ENCODE assay signal across 16 cellular contexts in genomic region chr2:201992960-201993359, GRCh38. TPM values are rescaled to one million over a fixed set of nuclear protein-coding genes. Genes with fewer than 3 reads are reported as not detected.
A peak's percentile ranks its signal among the peaks of the same experiment; 100 is the strongest.
DNase-seq lines count a peak whose midpoint lies in the region; ATAC-seq, FAIRE-seq and TF ChIP-seq lines count a peak whose summit lies in the region.
"Had no signal": no experiment of that assay in that cellular context is flagged by ENCODE, and none has a peak within 500 bp of the region (broad histone marks: within the 10 kb centered on the region; RNA-seq: fewer than 3 reads in every experiment).

No MANE protein-coding gene starts in this region.

- POLR2A ChIA-PET in Caco-2 (lab: Charles Lee), result no interaction called here

- H3K27ac ChIP-seq in Karpas-422 (ENCODE audit: low read length), result no peak overlapping the region
- H3K27ac ChIP-seq: 22Rv1 had no signal

- no peak overlapping the region for H3K9ac ChIP-seq in Karpas-422 (ENCODE audit: low read length)

- peaks cover 6% of the 10 kb centered on the region for H3K9me3 Mint-ChIP-seq in Caco-2 (ENCODE audit: unreplicated experiment)
- H3K9me3 Mint-ChIP-seq in progenitor cell of endocrine pancreas (ENCODE audit: low read depth), result no peaks in the 10 kb centered on the region
- H3K9me3 Mint-ChIP-seq: CD14-positive monocyte; CD8-positive, alpha-beta T cell had no signal

- TF ChIP-seq CTCF in Caco-2 (IDR thresholded peaks at IDR 0.05; ENCODE audit: insufficient read depth in 1 of 2, low read depth in 1 of 2, low read length in 1 of 2, severe bottlenecking in 1 of 2, unreplicated experiment in 1 of 2), result no peak
- no peak for TF ChIP-seq CTCF in bronchial epithelial cell (IDR thresholded peaks at IDR 0.05; ENCODE audit: insufficient read depth, low read length, severe bottlenecking)
- TF ChIP-seq CTCF in progenitor cell of endocrine pancreas (IDR thresholded peaks at IDR 0.05; ENCODE audit: unreplicated experiment), result no peak

- H3K4me2 ChIP-seq in Karpas-422 (ENCODE audit: low read depth, low read length, poor library complexity, severe bottlenecking), result no peak overlapping the region

- H3K36me3 Mint-ChIP-seq in Caco-2 (ENCODE audit: insufficient read depth, unreplicated experiment), result peaks cover 5% of the 10 kb centered on the region
- no peaks in the 10 kb centered on the region for H3K36me3 Mint-ChIP-seq in progenitor cell of endocrine pancreas (ENCODE audit: insufficient read depth)
- H3K36me3 Mint-ChIP-seq: CD14-positive monocyte; CD8-positive, alpha-beta T cell had no signal

- H3K4me3 Mint-ChIP-seq in Caco-2 (ENCODE audit: unreplicated experiment) (no peak overlapping the region), progenitor cell of endocrine pancreas (ENCODE audit: low read depth) (no peak overlapping the region)
- H3K4me3 Mint-ChIP-seq: CD14-positive monocyte; CD8-positive, alpha-beta T cell had no signal

- H3K27me3 ChIP-seq in Caco-2 (replicated peaks; ENCODE audit: control insufficient read depth, insufficient read depth, low read length) (no peaks in the 10 kb centered on the region), Karpas-422 (ENCODE audit: low read length) (no peaks in the 10 kb centered on the region), bronchial epithelial cell (ENCODE audit: control insufficient read depth, insufficient read depth, low read length) (no peaks in the 10 kb centered on the region)

- CTCF ChIA-PET in Caco-2 (lab: Charles Lee), result no interaction called here

- ATAC-seq in HG03520 (IDR thresholded peaks at IDR 0.05; ENCODE audit: unreplicated experiment), result no peak
- no peak for ATAC-seq in GM19035 (IDR thresholded peaks at IDR 0.05; ENCODE audit: unreplicated experiment)
- ATAC-seq: CD8-positive, alpha-beta T cell had no signal

- peaks cover 26% of the 10 kb centered on the region for H3K4me1 ChIP-seq in Caco-2
- peaks cover 10% of the 10 kb centered on the region for H3K4me1 ChIP-seq in Karpas-422 (ENCODE audit: low read length)
- H3K4me1 ChIP-seq: HAP-1 had no signal

- no peaks in the 10 kb centered on the region for H3K9me2 ChIP-seq in Karpas-422 (replicated peaks; ENCODE audit: insufficient read depth, low read length)

- no TSS peak for BruUV-seq in Caco-2 (replicated peaks; lab: Mats Ljungman, UMichigan)

- DNase-seq in Caco-2, result peak in 1 of 2 experiments; percentile 17
- no peak for DNase-seq in Karpas-422
- peak; percentile 18 for DNase-seq in bronchial epithelial cell (ENCODE audit: low read depth)
- no peak for DNase-seq in progenitor cell of endocrine pancreas (ENCODE audit: low spot score, unreplicated experiment)
- no peak for DNase-seq in NCI-H2227 treated with DMSO at 0.1 percent for 48 hours (lab: John Stamatoyannopoulos, UW)
- DNase-seq: CD8-positive, alpha-beta T cell; COR-L47; DND-41; GDM1; IMR-90; KBM-7 had no signal

- H4K20me1 ChIP-seq in Karpas-422 (ENCODE audit: insufficient read depth, low read depth, low read length), result no peaks in the 10 kb centered on the region

- H3K27ac Mint-ChIP-seq in Caco-2 (ENCODE audit: unreplicated experiment), result peak overlapping the region; percentile 32
- H3K27ac Mint-ChIP-seq in progenitor cell of endocrine pancreas, result peak overlapping the region; percentile 46
- H3K27ac Mint-ChIP-seq: CD14-positive monocyte; CD8-positive, alpha-beta T cell had no signal

- H3K27me3 Mint-ChIP-seq in Caco-2 (ENCODE audit: insufficient read depth, unreplicated experiment), result no peaks in the 10 kb centered on the region
- H3K27me3 Mint-ChIP-seq in progenitor cell of endocrine pancreas, result no peaks in the 10 kb centered on the region

- H3K9me3 ChIP-seq in Caco-2 (no peaks in the 10 kb centered on the region), Karpas-422 (ENCODE audit: low read length) (no peaks in the 10 kb centered on the region)
- H3K9me3 ChIP-seq: HAP-1 had no signal

- no peak overlapping the region for H3K4me3 ChIP-seq in Caco-2 (ENCODE audit: low read depth, low read length)
- no peak overlapping the region for H3K4me3 ChIP-seq in Karpas-422 (ENCODE audit: low read length)
- no peak overlapping the region for H3K4me3 ChIP-seq in bronchial epithelial cell (ENCODE audit: low read depth, low read length)
- H3K4me3 ChIP-seq: HAP-1 had no signal

- no peaks in the 10 kb centered on the region for H3K79me2 ChIP-seq in Karpas-422 (ENCODE audit: low read length)

- peaks cover 44% of the 10 kb centered on the region for H3K4me1 Mint-ChIP-seq in Caco-2 (ENCODE audit: low read depth, unreplicated experiment)
- H3K4me1 Mint-ChIP-seq in progenitor cell of endocrine pancreas (ENCODE audit: low read depth), result peaks cover 30% of the 10 kb centered on the region

- peak overlapping the region; percentile 85; the same call in 1 of the 2 replicates for H2AFZ ChIP-seq in Karpas-422 (ENCODE audit: low read length)

- H3K36me3 ChIP-seq in Caco-2 (ENCODE audit: control insufficient read depth, insufficient read depth, low read length), result no peaks in the 10 kb centered on the region
- H3K36me3 ChIP-seq in Karpas-422 (ENCODE audit: insufficient read depth, low read length), result no peaks in the 10 kb centered on the region
- no peaks in the 10 kb centered on the region for H3K36me3 ChIP-seq in bronchial epithelial cell (ENCODE audit: control insufficient read depth, insufficient read depth, low read length)
- H3K36me3 ChIP-seq: HAP-1 had no signal

- peak; percentile 52 for FAIRE-seq in bronchial epithelial cell (lab: Jason Lieb, UNC)

- intact Hi-C loops in Caco-2 (cut with micrococcal nuclease; ENCODE audit: unreplicated experiment), result no loop called here

RNA-seq across cellular contexts. Expression of gene FZD7, which starts 40.7 kb away (rescaled TPM):
- total RNA-seq in Caco-2 (2022) (40.4 and 41.4 TPM in 2 replicates), bronchial epithelial cell (1.8 and 2.3 TPM in 2 replicates), progenitor cell of endocrine pancreas (74.2 and 74.4 TPM in 2 replicates)
- total RNA-seq in Karpas-422 (2014; rRNA removed; shearing (Covaris generic); ENCODE audit: low replicate concordance), result 9.2 and 10.2 TPM in 2 replicates
